8 cellular contexts compared by ENCODE assay signal in genomic region chr2:240557101-240557751, GRCh38. TPM values are rescaled to one million over a fixed set of nuclear protein-coding genes. Genes with fewer than 3 reads are reported as not detected.
DNase-seq lines count a peak whose midpoint lies in the region; ATAC-seq and TF ChIP-seq lines count a peak whose summit lies in the region.
"Had no signal": no experiment of that assay in that cellular context is flagged by ENCODE, and none has a peak within 500 bp of the region (broad histone marks: within the 10 kb centered on the region; RNA-seq: fewer than 3 reads in every experiment).

No MANE protein-coding gene starts in this region.

- TF ChIP-seq CTCF in Peyer's patch (IDR thresholded peaks at IDR 0.05) (no peak), epithelial cell of proximal tubule (conservative IDR thresholded peaks at IDR 0.05; ENCODE audit: low read depth, low read length) (no peak)

- H3K9me3 ChIP-seq in Peyer's patch (no peaks in the 10 kb centered on the region), skeletal muscle tissue (ENCODE audit: control insufficient read depth in 3 of 3, low read length in 3 of 3) (no peaks in the 10 kb centered on the region)

- no peak for ATAC-seq in HG02798 (IDR thresholded peaks at IDR 0.05; ENCODE audit: poor library complexity, unreplicated experiment)

- H3K9ac ChIP-seq in skeletal muscle tissue (ENCODE audit: low read depth in 1 of 3, low read length in 3 of 3), result peak overlapping the region in 2 of 3 donors; percentile 23 to 45

- H3K36me3 ChIP-seq in Peyer's patch, result peaks cover 0 to 18% (median 0%) of the 10 kb centered on the region in 3 donors
- peaks cover 4 to 7% (median 7%) of the 10 kb centered on the region in 3 donors for H3K36me3 ChIP-seq in skeletal muscle tissue (ENCODE audit: control insufficient read depth in 3 of 3, insufficient read depth in 3 of 3, low read length in 3 of 3)

- peak in 1 of 3 donors; percentile 47 for DNase-seq in Peyer's patch
- DNase-seq in epithelial cell of proximal tubule (ENCODE audit: low read depth), result no peak
- no peak for DNase-seq in GDM1 (lab: John Stamatoyannopoulos, UW)
- no peak for DNase-seq in NCI-H748 treated with DMSO at 0.1 percent for 48 hours (lab: John Stamatoyannopoulos, UW)
- DNase-seq: GOT3 had no signal

- H3K27ac ChIP-seq in Peyer's patch (no peak overlapping the region), skeletal muscle tissue (ENCODE audit: low read depth, low read length) (no peak overlapping the region)
- H3K27ac ChIP-seq: epithelial cell of prostate had no signal

- H3K27me3 ChIP-seq in Peyer's patch (no peaks in the 10 kb centered on the region), skeletal muscle tissue (ENCODE audit: control insufficient read depth in 3 of 3, insufficient read depth in 3 of 3, low read length in 3 of 3) (no peaks in the 10 kb centered on the region)

- no peak for TF ChIP-seq POLR2A in Peyer's patch (IDR thresholded peaks at IDR 0.05)

- H3K4me3 ChIP-seq in Peyer's patch, result peak overlapping the region; percentile 25 to 60 (median 43)
- peak overlapping the region; percentile 59 for H3K4me3 ChIP-seq in epithelial cell of proximal tubule (ENCODE audit: low read depth, low read length)
- peak overlapping the region in 1 of 3 donors; percentile 43 for H3K4me3 ChIP-seq in skeletal muscle tissue (ENCODE audit: low read length in 3 of 3)

- H3K4me1 ChIP-seq in Peyer's patch (peaks cover 4 to 33% (median 21%) of the 10 kb centered on the region in 4 donors), skeletal muscle tissue (ENCODE audit: control insufficient read depth in 3 of 3, insufficient read depth in 3 of 3, low read length in 3 of 3) (peaks cover 27 to 39% (median 34%) of the 10 kb centered on the region in 3 donors)

RNA-seq across cellular contexts. Expression of gene ANKMY1, which starts 0.6 kb away (rescaled TPM):
- 10 to 100 TPM; 27.8 to 89.1 (median 40.1) TPM for total RNA-seq in Peyer's patch
- total RNA-seq in epithelial cell of proximal tubule, result 4.0 and 9.1 TPM in 2 replicates
- total RNA-seq in skeletal muscle tissue, result 5.2 TPM

RNA-seq across cellular contexts. Expression of gene DUSP28, which starts 2.9 kb away (rescaled TPM):
- total RNA-seq in Peyer's patch, result 10 to 100 TPM in 1 of 4 donors, 1 to 10 TPM in 3; 4.2 to 10.1 (median 7.1) TPM
- 2.0 and 6.3 TPM in 2 replicates for total RNA-seq in epithelial cell of proximal tubule
- total RNA-seq in skeletal muscle tissue, result 8.4 TPM

RNA-seq across cellular contexts. Expression of gene RNPEPL1, which starts 11.1 kb away (rescaled TPM):
- total RNA-seq in Peyer's patch, result 100 to 1,000 TPM in 3 of 4 donors, 10 to 100 TPM in 1; 85.0 to 175 (median 154) TPM
- total RNA-seq in epithelial cell of proximal tubule, result 31.2 and 53.4 TPM in 2 replicates
- 15.7 TPM for total RNA-seq in skeletal muscle tissue

RNA-seq across cellular contexts. Expression of gene CAPN10, which starts 29.3 kb away (rescaled TPM):
- total RNA-seq in Peyer's patch, result 10 to 100 TPM; 48.3 to 96.4 (median 78.9) TPM
- 25.2 and 31.9 TPM in 2 replicates for total RNA-seq in epithelial cell of proximal tubule
- total RNA-seq in skeletal muscle tissue, result 12.0 TPM
